ENCODE assay signal across 18 cellular contexts in the genomic region with DNA sequence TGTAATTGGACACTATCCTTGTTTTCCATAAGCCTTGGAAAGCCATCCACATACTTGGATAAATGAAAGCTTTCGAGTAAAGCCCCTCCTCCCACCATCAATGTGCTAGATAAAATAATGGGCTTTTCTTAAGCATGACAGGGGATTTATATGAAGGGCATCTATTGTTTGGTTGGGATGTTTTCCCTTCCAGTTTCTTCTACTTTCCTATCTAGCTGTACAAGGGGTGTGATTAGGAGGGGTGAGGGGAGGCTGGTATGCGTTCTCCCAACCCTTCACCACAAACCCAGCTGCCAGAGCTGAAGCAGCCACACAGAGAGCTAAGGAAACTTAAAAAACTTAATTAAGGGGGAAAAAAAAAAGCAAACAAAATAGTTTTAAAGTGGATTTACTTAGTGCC. TPM values are rescaled to one million over a fixed set of nuclear protein-coding genes. Genes with fewer than 3 reads are reported as not detected.
DNase-seq lines count a peak whose midpoint lies in the region; ATAC-seq and TF ChIP-seq lines count a peak whose summit lies in the region.
"Had no signal": no experiment of that assay in that cellular context is flagged by ENCODE, and none has a peak within 500 bp of the region (broad histone marks: within the 10 kb centered on the region; RNA-seq: fewer than 3 reads in every experiment).

No MANE protein-coding gene starts in this region.

- no peaks in the 10 kb centered on the region for H3K4me1 ChIP-seq in SK-N-SH (ENCODE audit: control insufficient read depth in 1 of 2, insufficient read depth in 2 of 2, low read depth in 1 of 2, low read length in 1 of 2)
- H3K4me1 ChIP-seq in A673 (ENCODE audit: insufficient read depth, low read length, poor library complexity, severe bottlenecking), result no peaks in the 10 kb centered on the region

- peak; percentile 18; the same call in 1 of the 3 replicates for ATAC-seq in SK-N-SH treated with all-trans-retinoic acid at 6 μM for 48 hours
- ATAC-seq in HG02571 (IDR thresholded peaks at IDR 0.05; ENCODE audit: unreplicated experiment), result no peak
- ATAC-seq: GM23338 had no signal

- DNase-seq in SK-N-SH (no peak), NCI-H2227 treated with DMSO at 0.1 percent for 48 hours (lab: John Stamatoyannopoulos, UW) (peak; percentile 82), globus pallidus (ENCODE audit: low spot score) (peak; percentile 45), SW480 (ENCODE audit: low spot score) (no peak), A673 (ENCODE audit: low spot score) (no peak), dermis blood vessel endothelial cell (no peak)
- DNase-seq: AML-193; Calu3; CD4-positive, CD25-positive, alpha-beta regulatory T cell; DMS79 treated with DMSO at 0.1 percent for 48 hours; GDM1; MV-4-11; NCI-H1694 treated with DMSO at 0.1 percent for 48 hours; NCI-H524 treated with DMSO at 0.1 percent for 48 hours; SIG-M5 had no signal

- no peaks in the 10 kb centered on the region for H3K36me3 ChIP-seq in SK-N-SH (replicated peaks in 1 of 2; ENCODE audit: control insufficient read depth in 1 of 2, insufficient read depth in 2 of 2, low read length in 1 of 2)
- H3K36me3 ChIP-seq in A673 (ENCODE audit: insufficient read depth, low read length, poor library complexity, severe bottlenecking), result no peaks in the 10 kb centered on the region

- no peak overlapping the region for H3K4me3 ChIP-seq in SK-N-SH (ENCODE audit: low read depth in 2 of 2, low read length in 1 of 2)
- no peak overlapping the region for H3K4me3 ChIP-seq in A673 (ENCODE audit: low read depth, low read length, poor library complexity, severe bottlenecking)
- H3K4me3 ChIP-seq: GM23338 had no signal

- H3F3A ChIP-seq in SK-N-SH (replicated peaks; ENCODE audit: insufficient read depth), result no peaks in the 10 kb centered on the region

- H4K20me1 ChIP-seq in SK-N-SH (ENCODE audit: insufficient read depth), result no peaks in the 10 kb centered on the region

- no peak overlapping the region for H2AFZ ChIP-seq in SK-N-SH (ENCODE audit: low read depth)

- H3K9me3 ChIP-seq in SK-N-SH (no peaks in the 10 kb centered on the region), A673 (ENCODE audit: low read depth, low read length, poor library complexity, severe bottlenecking) (no peaks in the 10 kb centered on the region)

- intact Hi-C loops in A673 (cut with micrococcal nuclease; ENCODE audit: unreplicated experiment), result no loop called here

- no peak for TF ChIP-seq CTCF in SK-N-SH (IDR thresholded peaks at IDR 0.05)
- TF ChIP-seq CTCF in A673 (conservative IDR thresholded peaks at IDR 0.05; ENCODE audit: low read depth, low read length), result no peak

- H3K27ac ChIP-seq in SK-N-SH (ENCODE audit: low read depth in 2 of 2, low read length in 1 of 2) (no peak overlapping the region), A673 (ENCODE audit: low read depth, low read length, poor library complexity, severe bottlenecking) (no peak overlapping the region)

- TF ChIP-seq EP300 in SK-N-SH (IDR thresholded peaks at IDR 0.05; ENCODE audit: borderline replicate concordance in 1 of 2, low read depth in 1 of 2, low read length in 1 of 2), result no peak

- no peak for TF ChIP-seq RAD21 in SK-N-SH (IDR thresholded peaks at IDR 0.05; ENCODE audit: low read length)

- WGBS in SK-N-SH (ENCODE audit: low lambda C conversion rate), result 31% methylated on average over 2 of the region's 2 CpGs

- H3K4me2 ChIP-seq in SK-N-SH, result no peak overlapping the region
- H3K4me2 ChIP-seq: GM23338 had no signal

- no peaks in the 10 kb centered on the region for H3K79me2 ChIP-seq in SK-N-SH (ENCODE audit: insufficient read depth)

- POLR2A ChIA-PET in SK-N-SH (lab: Yijun Ruan, JAX), result no interaction called here
- POLR2A ChIA-PET in A673 (lab: Charles Lee; ENCODE audit: low non-redundant PET), result no interaction called here

- no peaks in the 10 kb centered on the region for H3K9me2 ChIP-seq in SK-N-SH

- no peak overlapping the region for H3K9ac ChIP-seq in SK-N-SH

- CTCF ChIA-PET in SK-N-SH (lab: Yijun Ruan, JAX), result interaction anchor here (0.8 to 6.5 kb wide), 7 partner anchors 11 to 1074 kb away, joined by 3 to 60 read pairs (median 6); no protein-coding TSS in a partner anchor
- CTCF ChIA-PET in A673 (lab: Charles Lee), result no interaction called here

- H3K27me3 ChIP-seq in SK-N-SH (ENCODE audit: insufficient read depth), result 0 out of 2 replicates have a peak, but pooled peaks cover 11% of the 10 kb centered on the region
- H3K27me3 ChIP-seq in A673 (replicated peaks; ENCODE audit: insufficient read depth, low read depth, low read length, poor library complexity), result no peaks in the 10 kb centered on the region

- BruUV-seq in A673 (replicated peaks; lab: Mats Ljungman, UMichigan), result no TSS peak

TF ChIP-seq in SK-N-SH treated with all-trans-retinoic acid at 6 μM for 48 hours, 23 proteins besides CTCF, POLR2A, EP300 and RAD21:
- TF ChIP-seq ZFP3 (CRISPR knock-in tag; IDR thresholded peaks at IDR 0.05) (no peak), SNAI2 (CRISPR knock-in tag; IDR thresholded peaks at IDR 0.05) (no peak)
- TF ChIP-seq, protein P1, sequence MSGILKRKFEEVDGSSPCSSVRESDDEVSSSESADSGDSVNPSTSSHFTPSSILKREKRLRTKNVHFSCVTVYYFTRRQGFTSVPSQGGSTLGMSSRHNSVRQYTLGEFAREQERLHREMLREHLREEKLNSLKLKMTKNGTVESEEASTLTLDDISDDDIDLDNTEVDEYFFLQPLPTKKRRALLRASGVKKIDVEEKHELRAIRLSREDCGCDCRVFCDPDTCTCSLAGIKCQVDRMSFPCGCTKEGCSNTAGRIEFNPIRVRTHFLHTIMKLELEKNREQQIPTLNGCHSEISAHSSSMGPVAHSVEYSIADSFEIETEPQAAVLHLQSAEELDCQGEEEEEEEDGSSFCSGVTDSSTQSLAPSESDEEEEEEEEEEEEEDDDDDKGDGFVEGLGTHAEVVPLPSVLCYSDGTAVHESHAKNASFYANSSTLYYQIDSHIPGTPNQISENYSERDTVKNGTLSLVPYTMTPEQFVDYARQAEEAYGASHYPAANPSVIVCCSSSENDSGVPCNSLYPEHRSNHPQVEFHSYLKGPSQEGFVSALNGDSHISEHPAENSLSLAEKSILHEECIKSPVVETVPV (CRISPR knock-in tag; IDR thresholded peaks at IDR 0.05), result no peak

TF ChIP-seq in SK-N-SH, 30 proteins besides CTCF, POLR2A, EP300 and RAD21:
- TF ChIP-seq CHD2 (IDR thresholded peaks at IDR 0.05; ENCODE audit: low read length, partially characterized antibody) (no peak), MEF2A (IDR thresholded peaks at IDR 0.05; ENCODE audit: borderline replicate concordance, low read depth) (no peak)

RNA-seq across cellular contexts. Expression of gene SDHAF3, which starts 23.0 kb away (rescaled TPM):
- 14.6 and 17.0 TPM in 2 replicates for polyA plus RNA-seq in SK-N-SH (2012; rRNA removed)
- polyA plus RNA-seq in SK-N-SH (2012; cell fraction: cytosol; rRNA removed), result 20.2 and 29.6 TPM in 2 replicates
- polyA plus RNA-seq in SK-N-SH (2012; cell fraction: nucleus; rRNA removed), result 4.0 and 4.4 TPM in 2 replicates
- total RNA-seq in A673 (2021), result 28.0 and 29.7 TPM in 2 replicates
- 1.4 and 8.0 TPM in 2 replicates for total RNA-seq in dermis blood vessel endothelial cell

Comparison
In these comparisons a context has a peak if more than half of its experiments do, and no peak if none do; other contexts are left out.
1. DNase-seq: peak in NCI-H2227 treated with DMSO at 0.1 percent for 48 hours (single experiment) and globus pallidus (single experiment); none in SK-N-SH (single experiment), SW480 (single experiment), A673 (single experiment) and dermis blood vessel endothelial cell (single experiment).